In genomic region chr2:201203916-201204654, GRCh38 we compare ENCODE assay signal across 12 cellular contexts. TPM values are rescaled to one million over a fixed set of nuclear protein-coding genes. Genes with fewer than 3 reads are reported as not detected.
DNase-seq lines count a peak whose midpoint lies in the region; ATAC-seq and TF ChIP-seq lines count a peak whose summit lies in the region.
"Had no signal": no experiment of that assay in that cellular context is flagged by ENCODE, and none has a peak within 500 bp of the region (broad histone marks: within the 10 kb centered on the region; RNA-seq: fewer than 3 reads in every experiment).

No MANE protein-coding gene starts in this region.

- no peak overlapping the region for H3K4me3 ChIP-seq in A673 (ENCODE audit: low read depth, low read length, poor library complexity, severe bottlenecking)
- H3K4me3 ChIP-seq in HEK293 (ENCODE audit: low read depth, low read length), result no peak overlapping the region
- no peak overlapping the region for H3K4me3 ChIP-seq in left lung
- H3K4me3 ChIP-seq in effector memory CD4-positive, alpha-beta T cell (ENCODE audit: insufficient read depth, low read depth, low read length, poor library complexity, severe bottlenecking), result no peak overlapping the region

- no peak overlapping the region for H3K27ac ChIP-seq in A673 (ENCODE audit: low read depth, low read length, poor library complexity, severe bottlenecking)
- H3K27ac ChIP-seq in HEK293 (ENCODE audit: extremely low read depth, low read depth, low read length), result no peak overlapping the region
- H3K27ac ChIP-seq in left lung, result peak overlapping the region in 1 of 2 donors; percentile 3
- H3K27ac ChIP-seq in effector memory CD4-positive, alpha-beta T cell (ENCODE audit: insufficient read depth, low read length, poor library complexity, severe bottlenecking), result no peak overlapping the region

- no TSS peak for BruUV-seq in A673 (replicated peaks; lab: Mats Ljungman, UMichigan)

- ATAC-seq in left lung (peak; percentile 53), GM18873 (IDR thresholded peaks at IDR 0.05; ENCODE audit: low FRiP score, unreplicated experiment) (no peak), GM19463 (IDR thresholded peaks at IDR 0.05; ENCODE audit: unreplicated experiment) (no peak)

- TF ChIP-seq CTCF in A673 (conservative IDR thresholded peaks at IDR 0.05; ENCODE audit: low read depth, low read length), result no peak
- TF ChIP-seq CTCF in HEK293 (tag by site-specific recombination; IDR thresholded peaks at IDR 0.05), result no peak
- TF ChIP-seq CTCF in left lung (IDR thresholded peaks at IDR 0.05), result no peak
- TF ChIP-seq CTCF in GM13977 (IDR thresholded peaks at IDR 0.05; ENCODE audit: extremely low read depth, insufficient read depth, missing control alignments), result no peak

- DNase-seq in A673 (ENCODE audit: low spot score) (peak; percentile 68), dedifferentiated amniotic fluid mesenchymal stem cell (ENCODE audit: extremely low spot score) (peak; percentile 64), left lung (no peak), GM13977 (ENCODE audit: low spot score) (no peak)
- no peak for DNase-seq in effector memory CD4-positive, alpha-beta T cell
- DNase-seq: effector CD4-positive, alpha-beta T cell; naive thymus-derived CD8-positive, alpha-beta T cell; RPMI8226; stimulated activated CD4-positive, alpha-beta T cell treated with anti-CD3 and anti-CD28 coated beads, Interleukin-15, amount 100 ng/mL, for 24 hours had no signal

- no peaks in the 10 kb centered on the region for H3K9me3 ChIP-seq in A673 (ENCODE audit: low read depth, low read length, poor library complexity, severe bottlenecking)
- H3K9me3 ChIP-seq in HEK293 (ENCODE audit: control insufficient read depth, insufficient read depth, low read depth, low read length), result no peaks in the 10 kb centered on the region
- H3K9me3 ChIP-seq in left lung, result no peaks in the 10 kb centered on the region
- no peaks in the 10 kb centered on the region for H3K9me3 ChIP-seq in effector memory CD4-positive, alpha-beta T cell (ENCODE audit: control insufficient read depth, low read length)

- H3K4me1 ChIP-seq in A673 (ENCODE audit: insufficient read depth, low read length, poor library complexity, severe bottlenecking), result peaks cover 18% of the 10 kb centered on the region
- H3K4me1 ChIP-seq in HEK293 (ENCODE audit: control insufficient read depth, insufficient read depth, low read length), result peaks cover 2% of the 10 kb centered on the region; the same call in 1 of the 2 replicates
- peaks cover 5 to 42% of the 10 kb centered on the region in 2 donors for H3K4me1 ChIP-seq in left lung
- peaks cover 4% of the 10 kb centered on the region for H3K4me1 ChIP-seq in effector memory CD4-positive, alpha-beta T cell (ENCODE audit: control insufficient read depth, insufficient read depth, low read length, poor library complexity, severe bottlenecking)

- CTCF ChIA-PET in A673 (lab: Charles Lee) (no interaction called here), HEK293 (lab: Yijun Ruan, JAX) (interaction anchor here (0.6 to 1.1 kb wide), 2 partner anchors 153 to 160 kb away, joined by 3 read pairs; partner anchors contain the start of gene FLACC1)

- in situ Hi-C loops in GM13977 (cut with MboI; ENCODE audit: low pct_unique_long_range_greater_than_20kb, low sequenced_read_pairs, unreplicated experiment), result no loop called here

- H3K27me3 ChIP-seq in A673 (replicated peaks; ENCODE audit: insufficient read depth, low read depth, low read length, poor library complexity) (no peaks in the 10 kb centered on the region), left lung (no peaks in the 10 kb centered on the region)
- H3K27me3 ChIP-seq in effector memory CD4-positive, alpha-beta T cell (replicated peaks; ENCODE audit: control insufficient read depth, insufficient read depth, low read length, poor library complexity, severe bottlenecking), result no peaks in the 10 kb centered on the region

- POLR2A ChIA-PET in A673 (lab: Charles Lee; ENCODE audit: low non-redundant PET), result no interaction called here
- POLR2A ChIA-PET in HEK293 (lab: Yijun Ruan, JAX), result no interaction called here

- intact Hi-C loops in A673 (cut with micrococcal nuclease; ENCODE audit: unreplicated experiment), result no loop called here
- intact Hi-C loops in left lung (cut with DNase I), result no loop called here

- no peaks in the 10 kb centered on the region for H3K36me3 ChIP-seq in A673 (ENCODE audit: insufficient read depth, low read length, poor library complexity, severe bottlenecking)
- peaks cover 0 to 21% of the 10 kb centered on the region in 2 experiments; a peak in 2 of 3 replicates for H3K36me3 ChIP-seq in HEK293 (ENCODE audit: control insufficient read depth in 2 of 2, insufficient read depth in 1 of 2, low read length in 2 of 2)
- peaks cover 0 to 59% of the 10 kb centered on the region in 2 donors for H3K36me3 ChIP-seq in left lung
- peaks cover 32% of the 10 kb centered on the region for H3K36me3 ChIP-seq in effector memory CD4-positive, alpha-beta T cell (ENCODE audit: control insufficient read depth, insufficient read depth, low read length)

TF ChIP-seq in HEK293, 187 proteins besides CTCF, POLR2A, EP300 and RAD21:
- no peak for TF ChIP-seq ZNF580 (tag by site-specific recombination; IDR thresholded peaks at IDR 0.05)
- TF ChIP-seq ZBTB44 (tag by site-specific recombination; IDR thresholded peaks at IDR 0.05), result no peak
- TF ChIP-seq ZNF341 (tag by site-specific recombination; IDR thresholded peaks at IDR 0.05; ENCODE audit: low read depth), result peak; percentile 36; the same call in 1 of the 2 replicates
- peak; percentile 33; the same call in 1 of the 2 replicates for TF ChIP-seq ZIC2 (tag by site-specific recombination; IDR thresholded peaks at IDR 0.05)
- no peak for TF ChIP-seq ZNF174 (tag by site-specific recombination; IDR thresholded peaks at IDR 0.05)
- no peak for TF ChIP-seq ZNF169 (tag by site-specific recombination; IDR thresholded peaks at IDR 0.05)
- no peak for TF ChIP-seq ZNF645 (tag by site-specific recombination; IDR thresholded peaks at IDR 0.05)

RNA-seq across cellular contexts. Expression of gene CASP10, which starts 21.1 kb away (rescaled TPM):
- total RNA-seq in A673 (2021) (0.85 and 1.2 TPM in 2 replicates), left lung (10 to 100 TPM; 30.3 to 31.5 TPM)

RNA-seq across cellular contexts. Expression of gene CASP8, which starts 56.3 kb away (rescaled TPM):
- total RNA-seq in A673 (2021), result 17.9 and 28.4 TPM in 2 replicates
- total RNA-seq in left lung, result 10 to 100 TPM; 26.3 to 40.4 TPM

Comparison
In these comparisons a context has a peak if more than half of its experiments do, and no peak if none do; other contexts are left out.
1. DNase-seq: peak in A673 (single experiment) and dedifferentiated amniotic fluid mesenchymal stem cell (single experiment); none in left lung (0 of 2), effector memory CD4-positive, alpha-beta T cell (0 of 3) and GM13977 (single experiment).
2. RNA of gene CASP10, which starts 21.1 kb away (total RNA-seq): 30.3 to 31.5 TPM in left lung; 0.85 to 1.2 TPM in A673; every median in the first group is over 10 times any median in the second.